In genomic region chr16:14405611-14406537, GRCh38 we compare ENCODE assay signal across 9 cellular contexts.
DNase-seq lines count a peak whose midpoint lies in the region; ATAC-seq and TF ChIP-seq lines count a peak whose summit lies in the region.
"Had no signal": no experiment of that assay in that cellular context is flagged by ENCODE, and none has a peak within 500 bp of the region (broad histone marks: within the 10 kb centered on the region; RNA-seq: fewer than 3 reads in every experiment).

No MANE protein-coding gene starts in this region.

- H3K4me1 ChIP-seq in OCI-LY7 (ENCODE audit: insufficient read depth, low read length, poor library complexity, severe bottlenecking) (peaks cover 15% of the 10 kb centered on the region), gastroesophageal sphincter (no peaks in the 10 kb centered on the region), stomach (peaks cover 0 to 5% (median 0%) of the 10 kb centered on the region in 4 donors)

- H3K27ac Mint-ChIP-seq in activated CD4-positive, alpha-beta T cell treated with anti-CD3 and anti-CD28 coated beads for 36 hours: no peak overlapping the region
- H3K27ac Mint-ChIP-seq: T-helper 1 cell treated with Interleukin-12 subunit alpha and Interleukin-12 subunit beta and Interleukin-4 antibody, amounts not matched to agents 30 μg/mL and 1 μg/mL, for 36 hours had no signal

- no peaks in the 10 kb centered on the region for H3K9me2 ChIP-seq in OCI-LY7 (ENCODE audit: insufficient read depth, low read length)

- 50 to 84% methylated on average over 4 to 5 of the region's 43 CpGs for WGBS in gastroesophageal sphincter (ENCODE audit: low coverage in 1 of 2), 2 donors
- 43 to 59% (median 51%) methylated on average over 32 to 43 of the region's 43 CpGs for WGBS in stomach, 5 donors

- BruUV-seq in OCI-LY7 (replicated peaks; lab: Mats Ljungman, UMichigan): no TSS peak

- H3K4me3 ChIP-seq in OCI-LY7 (ENCODE audit: low read depth, low read length, poor library complexity, severe bottlenecking): peak overlapping the region; percentile 35
- H3K4me3 ChIP-seq in gastroesophageal sphincter: no peak overlapping the region
- H3K4me3 ChIP-seq in stomach: no peak overlapping the region

- no peaks in the 10 kb centered on the region for H3K36me3 ChIP-seq in OCI-LY7 (ENCODE audit: insufficient read depth, low read length)
- H3K36me3 ChIP-seq in gastroesophageal sphincter: no peaks in the 10 kb centered on the region
- H3K36me3 ChIP-seq in stomach: no peaks in the 10 kb centered on the region

- H4K20me1 ChIP-seq in OCI-LY7 (ENCODE audit: insufficient read depth, low read length): no peaks in the 10 kb centered on the region

- peak; percentile 57 for DNase-seq in activated CD4-positive, alpha-beta T cell treated with anti-CD3 and anti-CD28 coated beads for 36 hours
- DNase-seq in activated CD4-positive, alpha-beta T cell treated with anti-CD3 and anti-CD28 coated beads for 1 hour: no peak
- DNase-seq in OCI-LY7 (ENCODE audit: low spot score) (peak; percentile 78), stomach (peak; percentile 33), NCI-H524 (lab: John Stamatoyannopoulos, UW) (no peak), COLO829 (ENCODE audit: low spot score) (no peak)

- POLR2A ChIA-PET in activated CD4-positive, alpha-beta T cell treated with anti-CD3 and anti-CD28 coated beads for 36 hours (lab: Charles Lee): no interaction called here
- POLR2A ChIA-PET in OCI-LY7 (lab: Charles Lee): interaction anchor here (0.7 to 1.1 kb wide), 3 partner anchors 46 to 120 kb away, joined by 3 read pairs; no protein-coding TSS in a partner anchor

- H3K9me3 Mint-ChIP-seq in activated CD4-positive, alpha-beta T cell treated with anti-CD3 and anti-CD28 coated beads for 36 hours (ENCODE audit: low read depth): no peaks in the 10 kb centered on the region
- H3K9me3 Mint-ChIP-seq: T-helper 1 cell treated with Interleukin-12 subunit alpha and Interleukin-12 subunit beta and Interleukin-4 antibody, amounts not matched to agents 30 μg/mL and 1 μg/mL, for 36 hours had no signal

- TF ChIP-seq CTCF in OCI-LY7 (conservative IDR thresholded peaks at IDR 0.05; ENCODE audit: low read length): no peak
- TF ChIP-seq CTCF in gastroesophageal sphincter (IDR thresholded peaks at IDR 0.05): no peak
- no peak for TF ChIP-seq CTCF in stomach (IDR thresholded peaks at IDR 0.05)

- no peaks in the 10 kb centered on the region for H3K27me3 ChIP-seq in gastroesophageal sphincter
- H3K27me3 ChIP-seq in stomach: no peaks in the 10 kb centered on the region

- CTCF ChIA-PET in activated CD4-positive, alpha-beta T cell treated with anti-CD3 and anti-CD28 coated beads for 36 hours (lab: Charles Lee): no interaction called here
- CTCF ChIA-PET in OCI-LY7 (lab: Charles Lee; ENCODE audit: unreplicated experiment): interaction anchor here (0.6 kb wide), 1 partner anchor 95 kb away, joined by 3 read pairs; no protein-coding TSS in a partner anchor

- no peaks in the 10 kb centered on the region for H3K79me2 ChIP-seq in OCI-LY7 (ENCODE audit: insufficient read depth, low read depth, low read length)

- H3K4me1 Mint-ChIP-seq in activated CD4-positive, alpha-beta T cell treated with anti-CD3 and anti-CD28 coated beads for 36 hours: peaks cover 2% of the 10 kb centered on the region

- no peak for TF ChIP-seq POLR2A in gastroesophageal sphincter (IDR thresholded peaks at IDR 0.05)
- TF ChIP-seq POLR2A in stomach (IDR thresholded peaks at IDR 0.05): no peak

- peak overlapping the region; percentile 56 for H3K4me2 ChIP-seq in OCI-LY7 (ENCODE audit: low read length)

- peak; percentile 64 for ATAC-seq in activated CD4-positive, alpha-beta T cell treated with anti-CD3 and anti-CD28 coated beads for 36 hours
- ATAC-seq in HG02642 (IDR thresholded peaks at IDR 0.05; ENCODE audit: poor library complexity, unreplicated experiment): peak; percentile 89
- peak; percentile 66 for ATAC-seq in gastroesophageal sphincter

- H3K9me3 ChIP-seq in OCI-LY7 (ENCODE audit: low read length) (no peaks in the 10 kb centered on the region), gastroesophageal sphincter (no peaks in the 10 kb centered on the region), stomach (no peaks in the 10 kb centered on the region)

- H3K27me3 Mint-ChIP-seq in activated CD4-positive, alpha-beta T cell treated with anti-CD3 and anti-CD28 coated beads for 36 hours: no peaks in the 10 kb centered on the region

- H3K27ac ChIP-seq in OCI-LY7 (ENCODE audit: low read depth, low read length, poor library complexity, severe bottlenecking) (no peak overlapping the region), gastroesophageal sphincter (peak overlapping the region in 2 of 4 donors; percentile 22 to 46), stomach (peak overlapping the region in 1 of 5 donors; percentile 17)

- peak overlapping the region; percentile 71; the same call in 1 of the 2 replicates for H2AFZ ChIP-seq in OCI-LY7 (ENCODE audit: low read length)

- H3K4me3 Mint-ChIP-seq in activated CD4-positive, alpha-beta T cell treated with anti-CD3 and anti-CD28 coated beads for 36 hours: no peak overlapping the region
- H3K4me3 Mint-ChIP-seq: T-helper 1 cell treated with Interleukin-12 subunit alpha and Interleukin-12 subunit beta and Interleukin-4 antibody, amounts not matched to agents 30 μg/mL and 1 μg/mL, for 36 hours had no signal

- H3K36me3 Mint-ChIP-seq in activated CD4-positive, alpha-beta T cell treated with anti-CD3 and anti-CD28 coated beads for 36 hours (ENCODE audit: low read depth): no peaks in the 10 kb centered on the region

- TF ChIP-seq EP300 in gastroesophageal sphincter (IDR thresholded peaks at IDR 0.05) (no peak), stomach (IDR thresholded peaks at IDR 0.05) (no peak)

- intact Hi-C loops in activated CD4-positive, alpha-beta T cell treated with anti-CD3 and anti-CD28 coated beads for 36 hours (cut with DNase I, micrococcal nuclease): no loop called here
- intact Hi-C loops in OCI-LY7 (cut with micrococcal nuclease; ENCODE audit: unreplicated experiment): no loop called here
- intact Hi-C loops in stomach (cut with DNase I; ENCODE audit: low total_unique reads): no loop called here

Comparison
In these comparisons a context has a peak if more than half of its experiments do, and no peak if none do; other contexts are left out.
1. DNase-seq: peak in activated CD4-positive, alpha-beta T cell treated with anti-CD3 and anti-CD28 coated beads for 36 hours (single experiment), OCI-LY7 (single experiment) and stomach (single experiment); none in activated CD4-positive, alpha-beta T cell treated with anti-CD3 and anti-CD28 coated beads for 1 hour (single experiment), NCI-H524 (0 of 2) and COLO829 (single experiment).
2. Peak in every context shown above with its lines, with median percentiles within 50 percentile points of each other: ATAC-seq.